1 cellular context compared by ENCODE assay signal in genomic region chr1:28086651-28087050, GRCh38.
TF ChIP-seq lines count a peak whose summit lies in the region.

No MANE protein-coding gene starts in this region.

TF ChIP-seq in SK-N-SH, 30 proteins besides CTCF, POLR2A, EP300 and RAD21 (continued from another document):
- TF ChIP-seq PBX3 (IDR thresholded peaks at IDR 0.05): no peak
- TF ChIP-seq, protein P1, sequence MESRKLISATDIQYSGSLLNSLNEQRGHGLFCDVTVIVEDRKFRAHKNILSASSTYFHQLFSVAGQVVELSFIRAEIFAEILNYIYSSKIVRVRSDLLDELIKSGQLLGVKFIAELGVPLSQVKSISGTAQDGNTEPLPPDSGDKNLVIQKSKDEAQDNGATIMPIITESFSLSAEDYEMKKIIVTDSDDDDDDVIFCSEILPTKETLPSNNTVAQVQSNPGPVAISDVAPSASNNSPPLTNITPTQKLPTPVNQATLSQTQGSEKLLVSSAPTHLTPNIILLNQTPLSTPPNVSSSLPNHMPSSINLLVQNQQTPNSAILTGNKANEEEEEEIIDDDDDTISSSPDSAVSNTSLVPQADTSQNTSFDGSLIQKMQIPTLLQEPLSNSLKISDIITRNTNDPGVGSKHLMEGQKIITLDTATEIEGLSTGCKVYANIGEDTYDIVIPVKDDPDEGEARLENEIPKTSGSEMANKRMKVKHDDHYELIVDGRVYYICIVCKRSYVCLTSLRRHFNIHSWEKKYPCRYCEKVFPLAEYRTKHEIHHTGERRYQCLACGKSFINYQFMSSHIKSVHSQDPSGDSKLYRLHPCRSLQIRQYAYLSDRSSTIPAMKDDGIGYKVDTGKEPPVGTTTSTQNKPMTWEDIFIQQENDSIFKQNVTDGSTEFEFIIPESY (IDR thresholded peaks at IDR 0.05; ENCODE audit: borderline replicate concordance, low read depth): no peak
- TF ChIP-seq MXI1 (IDR thresholded peaks at IDR 0.05; ENCODE audit: low read depth, low read length): no peak
- no peak for TF ChIP-seq YY1 (IDR thresholded peaks at IDR 0.05; ENCODE audit: low read depth)
- no peak for TF ChIP-seq GABPA (IDR thresholded peaks at IDR 0.05; ENCODE audit: low read depth)
- TF ChIP-seq CHD2 (IDR thresholded peaks at IDR 0.05; ENCODE audit: low read length, partially characterized antibody): no peak
- TF ChIP-seq TEAD4 (IDR thresholded peaks at IDR 0.05; ENCODE audit: borderline replicate concordance, insufficient read depth): no peak
- TF ChIP-seq, protein P2, sequence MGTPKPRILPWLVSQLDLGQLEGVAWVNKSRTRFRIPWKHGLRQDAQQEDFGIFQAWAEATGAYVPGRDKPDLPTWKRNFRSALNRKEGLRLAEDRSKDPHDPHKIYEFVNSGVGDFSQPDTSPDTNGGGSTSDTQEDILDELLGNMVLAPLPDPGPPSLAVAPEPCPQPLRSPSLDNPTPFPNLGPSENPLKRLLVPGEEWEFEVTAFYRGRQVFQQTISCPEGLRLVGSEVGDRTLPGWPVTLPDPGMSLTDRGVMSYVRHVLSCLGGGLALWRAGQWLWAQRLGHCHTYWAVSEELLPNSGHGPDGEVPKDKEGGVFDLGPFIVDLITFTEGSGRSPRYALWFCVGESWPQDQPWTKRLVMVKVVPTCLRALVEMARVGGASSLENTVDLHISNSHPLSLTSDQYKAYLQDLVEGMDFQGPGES (IDR thresholded peaks at IDR 0.05; ENCODE audit: low read depth, low read length): no peak
- no peak for TF ChIP-seq RXRA (IDR thresholded peaks at IDR 0.05; ENCODE audit: borderline replicate concordance, low read depth)
- no peak for TF ChIP-seq NFIC (IDR thresholded peaks at IDR 0.05; ENCODE audit: borderline replicate concordance)
- TF ChIP-seq, protein P3, sequence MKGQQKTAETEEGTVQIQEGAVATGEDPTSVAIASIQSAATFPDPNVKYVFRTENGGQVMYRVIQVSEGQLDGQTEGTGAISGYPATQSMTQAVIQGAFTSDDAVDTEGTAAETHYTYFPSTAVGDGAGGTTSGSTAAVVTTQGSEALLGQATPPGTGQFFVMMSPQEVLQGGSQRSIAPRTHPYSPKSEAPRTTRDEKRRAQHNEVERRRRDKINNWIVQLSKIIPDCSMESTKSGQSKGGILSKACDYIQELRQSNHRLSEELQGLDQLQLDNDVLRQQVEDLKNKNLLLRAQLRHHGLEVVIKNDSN (IDR thresholded peaks at IDR 0.05; ENCODE audit: borderline replicate concordance, low read depth): no peak
TF ChIP-seq in SK-N-SH: peak in this region for 0.
